Comparison of ENCODE assay signal across 31 cellular contexts in genomic region chr18:77526962-77527361, GRCh38.
"Had no signal": no experiment of that assay in that cellular context is flagged by ENCODE, and none has a peak within 500 bp of the region (broad histone marks: within the 10 kb centered on the region; RNA-seq: fewer than 3 reads in every experiment).

No MANE protein-coding gene starts in this region.

- H3K27me3 ChIP-seq: adrenal gland, body of pancreas, breast epithelium, cardiac muscle cell, colonic mucosa had no signal

- H3K9me3 ChIP-seq: adrenal gland, body of pancreas, breast epithelium, colonic mucosa had no signal

- ATAC-seq: activated naive CD8-positive, alpha-beta T cell treated with anti-CD3 and anti-CD28 coated beads, Interleukin-2, amount 50 U/mL, for 24 hours; body of pancreas; esophagus mucosa had no signal

- H3K27ac ChIP-seq: adrenal gland, body of pancreas, breast epithelium, cardiac muscle cell, colonic mucosa had no signal

- H3K4me3 ChIP-seq: adrenal gland, body of pancreas, breast epithelium, cardiac muscle cell, colonic mucosa had no signal

- H3K27me3 Mint-ChIP-seq: activated CD4-positive, alpha-beta memory T cell treated with anti-CD3 and anti-CD28 coated beads, Interleukin-2, amount 10 ng/mL, durations not matched to agents 7 days and 5 days; activated CD4-positive, alpha-beta T cell treated with anti-CD3 and anti-CD28 coated beads, Interleukin-2, amount 10 ng/mL, durations not matched to agents 7 days and 5 days; activated naive CD8-positive, alpha-beta T cell treated with anti-CD3 and anti-CD28 coated beads, Interleukin-2, amount 50 U/mL, for 24 hours had no signal

- H3K27ac Mint-ChIP-seq: activated CD4-positive, alpha-beta memory T cell treated with anti-CD3 and anti-CD28 coated beads, Interleukin-2, amount 10 ng/mL, durations not matched to agents 7 days and 5 days; activated CD4-positive, alpha-beta T cell treated with anti-CD3 and anti-CD28 coated beads, Interleukin-2, amount 10 ng/mL, durations not matched to agents 7 days and 5 days; activated naive CD4-positive, alpha-beta T cell treated with anti-CD3 and anti-CD28 coated beads for 36 hours; activated naive CD8-positive, alpha-beta T cell treated with anti-CD3 and anti-CD28 coated beads for 36 hours; activated naive CD8-positive, alpha-beta T cell treated with anti-CD3 and anti-CD28 coated beads, Interleukin-2, amount 50 U/mL, for 24 hours; activated T-helper 1 cell treated with anti-CD3 and anti-CD28 coated beads, Interleukin-12 subunit alpha, Interleukin-12 subunit beta, Interleukin-2, Interleukin-4 antibody, amounts not matched to agents 30 ng/mL and 10 ng/mL and 1 ng/mL, durations not matched to agents 14 hours and 24 hours and 36 hours; activated T-helper 2 cell treated with anti-CD3 and anti-CD28 coated beads, Interferon-gamma antibody, Interleukin-2, Interleukin-4, amounts not matched to agents 10 μg/mL and 5 μg/mL and 100 μg/mL, durations not matched to agents 14 hours and 24 hours and 36 hours had no signal

- H3K9me3 Mint-ChIP-seq: activated naive CD4-positive, alpha-beta T cell treated with anti-CD3 and anti-CD28 coated beads, Interleukin-2, amount 50 U/mL, for 24 hours had no signal

- H3K4me1 Mint-ChIP-seq: activated CD4-positive, alpha-beta memory T cell treated with anti-CD3 and anti-CD28 coated beads, Interleukin-2, amount 10 ng/mL, durations not matched to agents 7 days and 5 days; activated CD4-positive, alpha-beta T cell treated with anti-CD3 and anti-CD28 coated beads, Interleukin-2, amount 10 ng/mL, durations not matched to agents 7 days and 5 days; activated naive CD4-positive, alpha-beta T cell treated with anti-CD3 and anti-CD28 coated beads, Interleukin-2, amount 50 U/mL, for 24 hours; activated naive CD8-positive, alpha-beta T cell treated with anti-CD3 and anti-CD28 coated beads for 36 hours; activated naive CD8-positive, alpha-beta T cell treated with anti-CD3 and anti-CD28 coated beads, Interleukin-2, amount 50 U/mL, for 24 hours had no signal

- H3K36me3 Mint-ChIP-seq: activated naive CD4-positive, alpha-beta T cell treated with anti-CD3 and anti-CD28 coated beads, Interleukin-2, amount 50 U/mL, for 24 hours; activated naive CD8-positive, alpha-beta T cell treated with anti-CD3 and anti-CD28 coated beads for 36 hours had no signal

- H3K4me3 Mint-ChIP-seq: activated CD4-positive, alpha-beta memory T cell treated with anti-CD3 and anti-CD28 coated beads, Interleukin-2, amount 10 ng/mL, durations not matched to agents 7 days and 5 days; activated CD4-positive, alpha-beta T cell treated with anti-CD3 and anti-CD28 coated beads, Interleukin-2, amount 10 ng/mL, durations not matched to agents 7 days and 5 days; activated naive CD4-positive, alpha-beta T cell treated with anti-CD3 and anti-CD28 coated beads for 36 hours; activated naive CD4-positive, alpha-beta T cell treated with anti-CD3 and anti-CD28 coated beads, Interleukin-2, amount 50 U/mL, for 24 hours; activated naive CD8-positive, alpha-beta T cell treated with anti-CD3 and anti-CD28 coated beads for 36 hours; activated naive CD8-positive, alpha-beta T cell treated with anti-CD3 and anti-CD28 coated beads, Interleukin-2, amount 50 U/mL, for 24 hours; activated T-helper 1 cell treated with anti-CD3 and anti-CD28 coated beads, Interleukin-12 subunit alpha, Interleukin-12 subunit beta, Interleukin-2, Interleukin-4 antibody, amounts not matched to agents 30 ng/mL and 10 ng/mL and 1 ng/mL, durations not matched to agents 14 hours and 24 hours and 36 hours had no signal

- H3K36me3 ChIP-seq: adrenal gland, breast epithelium, cardiac muscle cell, colonic mucosa had no signal

- FAIRE-seq: endometrium, frontal cortex had no signal

- DNase-seq: activated CD4-positive, alpha-beta memory T cell treated with anti-CD3 and anti-CD28 coated beads, Interleukin-2, amount 10 ng/mL, durations not matched to agents 7 days and 5 days; activated CD4-positive, alpha-beta T cell treated with anti-CD3 and anti-CD28 coated beads for 1 hour; activated CD4-positive, alpha-beta T cell treated with anti-CD3 and anti-CD28 coated beads for 4 hours; activated CD4-positive, alpha-beta T cell treated with anti-CD3 and anti-CD28 coated beads, Interleukin-2, amount 10 ng/mL, durations not matched to agents 7 days and 5 days; activated CD4-positive, alpha-beta T cell treated with anti-CD3 and anti-CD28 coated beads, Interleukin-2, amount 50 U/mL, for 4 hours; activated CD8-positive, alpha-beta memory T cell treated with anti-CD3 and anti-CD28 coated beads, Interleukin-2, amount 50 U/mL, for 48 hours; activated effector memory CD4-positive, alpha-beta T cell treated with anti-CD3 and anti-CD28 coated beads, Interleukin-2, amount 50 U/mL, for 16 hours; activated naive CD4-positive, alpha-beta T cell treated with anti-CD3 and anti-CD28 coated beads for 36 hours; activated naive CD8-positive, alpha-beta T cell treated with anti-CD3 and anti-CD28 coated beads for 36 hours; activated naive CD8-positive, alpha-beta T cell treated with anti-CD3 and anti-CD28 coated beads, Interleukin-2, amount 50 U/mL, for 24 hours; activated T-cell treated with anti-CD3 and anti-CD28 coated beads for 4 hours; activated T-cell treated with anti-CD3 and anti-CD28 coated beads, Interleukin-2, amount 50 U/mL, for 48 hours; adrenal gland; amygdala; aorta; body of pancreas; central memory CD4-positive, alpha-beta T cell; cerebellar nuclear complex; colonic mucosa; effector CD8-positive, alpha-beta T cell; foreskin fibroblast; head of caudate nucleus; T-helper 2 cell had no signal

- H3K4me1 ChIP-seq: adrenal gland, body of pancreas, breast epithelium, colonic mucosa had no signal
